In genomic region chr19:15508035-15508710, GRCh38 we compare ENCODE assay signal across 12 cellular contexts. TPM values are rescaled to one million over a fixed set of nuclear protein-coding genes. Genes with fewer than 3 reads are reported as not detected.
DNase-seq lines count a peak whose midpoint lies in the region; ATAC-seq, FAIRE-seq and TF ChIP-seq lines count a peak whose summit lies in the region.
"Had no signal": no experiment of that assay in that cellular context is flagged by ENCODE, and none has a peak within 500 bp of the region (broad histone marks: within the 10 kb centered on the region; RNA-seq: fewer than 3 reads in every experiment).

TSS of gene CYP4F22 (plus strand) at chr19:15508525. CDS start at chr19:15525337, 16,812 bp downstream.

- 0 out of 2 replicates have a peak, but pooled peaks cover 8% of the 10 kb centered on the region for H4K20me1 ChIP-seq in K562 (replicated peaks; ENCODE audit: control insufficient read depth, insufficient read depth, low read length)

- H3K27ac ChIP-seq in CD4-positive, alpha-beta T cell (ENCODE audit: low read depth, low read length), result no peak within 1 kb of the TSS
- H3K27ac ChIP-seq in Peyer's patch, result no peak within 1 kb of the TSS
- H3K27ac ChIP-seq in K562 (ENCODE audit: extremely low read depth, low read depth, low read length), result no peak within 1 kb of the TSS
- H3K27ac ChIP-seq: dorsolateral prefrontal cortex had no signal

- H3K79me2 ChIP-seq in K562 (ENCODE audit: control insufficient read depth, insufficient read depth, low read length), result no peaks in the 10 kb centered on the region

- TF ChIP-seq EP300 in K562 (IDR thresholded peaks at IDR 0.05; ENCODE audit: low read length), result no peak

- H2AFZ ChIP-seq in K562 (ENCODE audit: low read depth, low read length), result no peak within 1 kb of the TSS

- intact Hi-C loops in CD4-positive, alpha-beta T cell (cut with DNase I, micrococcal nuclease), result loop anchor here in 1 of 2 experiments (5.0 kb wide), 1 partner anchor 39 kb away; no protein-coding TSS in a partner anchor
- intact Hi-C loops in K562 (cut with micrococcal nuclease) (no loop called here), natural killer cell (cut with micrococcal nuclease) (no loop called here)

- H3K9me3 ChIP-seq in CD4-positive, alpha-beta T cell (ENCODE audit: control insufficient read depth, low read length), result no peaks in the 10 kb centered on the region
- H3K9me3 ChIP-seq in Peyer's patch (peaks cover 0 to 6% (median 0%) of the 10 kb centered on the region in 4 donors), K562 (replicated peaks; ENCODE audit: control insufficient read depth, insufficient read depth, low read depth, low read length) (no peaks in the 10 kb centered on the region)

- DNase-seq in CD4-positive, alpha-beta T cell, result no peak
- DNase-seq in Peyer's patch (no peak), K562 (ENCODE audit: extremely low read depth in 1 of 4, low spot score in 3 of 4) (peak; percentile 11 to 73 (median 42)), natural killer cell (peak; percentile 16), cerebellum (ENCODE audit: low spot score) (no peak), cerebellar cortex (ENCODE audit: low spot score) (no peak), mesothelial cell of epicardium (ENCODE audit: low spot score in 2 of 2, unreplicated experiment in 2 of 2) (no peak), SIG-M5 (lab: John Stamatoyannopoulos, UW) (no peak)
- DNase-seq: DND-41, dorsolateral prefrontal cortex, substantia nigra had no signal

- H3K27me3 ChIP-seq in CD4-positive, alpha-beta T cell (ENCODE audit: control insufficient read depth, insufficient read depth, low read length), result peaks cover 8% of the 10 kb centered on the region
- peaks cover 0 to 3% of the 10 kb centered on the region in 2 donors for H3K27me3 ChIP-seq in Peyer's patch
- peaks cover 7 to 52% of the 10 kb centered on the region in 2 experiments; a peak in 4 of 5 replicates for H3K27me3 ChIP-seq in K562 (ENCODE audit: control insufficient read depth in 2 of 2, insufficient read depth in 2 of 2, low read length in 2 of 2)

- ATAC-seq in CD4-positive, alpha-beta T cell (ENCODE audit: poor library complexity), result peak; percentile 26
- ATAC-seq in K562 (peak; percentile 64), natural killer cell (peak; percentile 44 to 66 (median 66))

- no peaks in the 10 kb centered on the region for H3K36me3 Mint-ChIP-seq in CD4-positive, alpha-beta T cell (ENCODE audit: low read depth)
- H3K36me3 Mint-ChIP-seq in natural killer cell, result no peaks in the 10 kb centered on the region
- peaks cover 7% of the 10 kb centered on the region for H3K36me3 Mint-ChIP-seq in mesothelial cell of epicardium

- H3K36me3 ChIP-seq in Peyer's patch (no peaks in the 10 kb centered on the region), K562 (ENCODE audit: control insufficient read depth, insufficient read depth, low read length) (no peaks in the 10 kb centered on the region)

- H3K4me1 ChIP-seq in Peyer's patch, result no peaks in the 10 kb centered on the region
- H3K4me1 ChIP-seq in K562 (replicated peaks in 1 of 2; ENCODE audit: control insufficient read depth in 2 of 2, insufficient read depth in 2 of 2, low read length in 2 of 2), result peaks cover 0 to 15% of the 10 kb centered on the region in 2 experiments; a peak in 3 of 5 replicates

- no peaks in the 10 kb centered on the region for H3K9me3 Mint-ChIP-seq in CD4-positive, alpha-beta T cell
- H3K9me3 Mint-ChIP-seq in natural killer cell (no peaks in the 10 kb centered on the region), mesothelial cell of epicardium (peaks cover 41% of the 10 kb centered on the region)

- H3K4me2 ChIP-seq in K562 (ENCODE audit: insufficient read depth, low read length), result no peak within 1 kb of the TSS

- H3K4me1 Mint-ChIP-seq in CD4-positive, alpha-beta T cell (ENCODE audit: low read depth), result peaks cover 22% of the 10 kb centered on the region
- peaks cover 18 to 27% of the 10 kb centered on the region in 2 donors for H3K4me1 Mint-ChIP-seq in natural killer cell
- H3K4me1 Mint-ChIP-seq in mesothelial cell of epicardium, result no peaks in the 10 kb centered on the region

- peaks cover 18% of the 10 kb centered on the region for H3K27me3 Mint-ChIP-seq in CD4-positive, alpha-beta T cell
- H3K27me3 Mint-ChIP-seq in natural killer cell (ENCODE audit: low read depth in 2 of 2) (peaks cover 8 to 20% of the 10 kb centered on the region in 2 donors), mesothelial cell of epicardium (ENCODE audit: low read depth) (no peaks in the 10 kb centered on the region)

- H3K9ac ChIP-seq in K562 (ENCODE audit: insufficient read depth in 1 of 2, low read depth in 2 of 2, low read length in 2 of 2), result peak within 1 kb of the TSS in 1 of 2 experiments; percentile 26; a peak in 1 of 4 replicates

- no TSS peak for BruUV-seq in K562 (replicated peaks; lab: Mats Ljungman, UMichigan)

- POLR2A ChIA-PET in CD4-positive, alpha-beta T cell (lab: Charles Lee), result no interaction called here
- POLR2A ChIA-PET in K562 (lab: Yijun Ruan, JAX), result interaction anchor here (0.9 kb wide), 1 partner anchor 13 kb away, joined by 4 read pairs; no protein-coding TSS in a partner anchor

- no peak for FAIRE-seq in K562 (lab: Jason Lieb, UNC)

- H3K27ac Mint-ChIP-seq in CD4-positive, alpha-beta T cell, result no peak within 1 kb of the TSS
- peak within 1 kb of the TSS in 1 of 2 donors; percentile 8 for H3K27ac Mint-ChIP-seq in natural killer cell
- no peak within 1 kb of the TSS for H3K27ac Mint-ChIP-seq in mesothelial cell of epicardium

- peak within 1 kb of the TSS; percentile 76 for H3K4me3 Mint-ChIP-seq in CD4-positive, alpha-beta T cell
- H3K4me3 Mint-ChIP-seq in natural killer cell (peak within 1 kb of the TSS; percentile 85), mesothelial cell of epicardium (no peak within 1 kb of the TSS)

- TF ChIP-seq CTCF in CD4-positive, alpha-beta T cell (IDR thresholded peaks at IDR 0.05), result no peak
- TF ChIP-seq CTCF in Peyer's patch (IDR thresholded peaks at IDR 0.05), result no peak
- no peak for TF ChIP-seq CTCF in K562 (IDR thresholded peaks at IDR 0.05 in 2 of 3, conservative IDR thresholded peaks at IDR 0.05 in 1 of 3; ENCODE audit: insufficient read depth in 2 of 3, low read depth in 1 of 3, low read length in 3 of 3)
- TF ChIP-seq CTCF in natural killer cell (IDR thresholded peaks at IDR 0.05), result no peak
- TF ChIP-seq CTCF in mesothelial cell of epicardium (IDR thresholded peaks at IDR 0.05; ENCODE audit: unreplicated experiment), result no peak

- WGBS in K562 (ENCODE audit: insufficient coverage, low coverage, missing lambda C conversion rate), result 4% methylated on average over 20 of the region's 52 CpGs

- in situ Hi-C loops in K562 (cut with MboI), result no loop called here

- CTCF ChIA-PET in CD4-positive, alpha-beta T cell (lab: Charles Lee), result no interaction called here
- CTCF ChIA-PET in K562 (lab: Yijun Ruan, JAX; ENCODE audit: low intra/inter-chr PET ratio), result interaction anchor here (0.6 kb wide), 1 partner anchor 27 kb away, joined by 3 read pairs; no protein-coding TSS in a partner anchor

- H3K4me3 ChIP-seq in Peyer's patch (peak within 1 kb of the TSS; percentile 17 to 49 (median 37)), K562 (no peak within 1 kb of the TSS)

- no peaks in the 10 kb centered on the region for H3K9me1 ChIP-seq in K562 (ENCODE audit: control insufficient read depth, insufficient read depth, low read length)

- TF ChIP-seq POLR2A in Peyer's patch (IDR thresholded peaks at IDR 0.05) (no peak), K562 (conservative IDR thresholded peaks at IDR 0.05) (no peak)

- no peak for TF ChIP-seq RAD21 in K562 (CRISPR knock-in tag; conservative IDR thresholded peaks at IDR 0.05 in 1 of 2, IDR thresholded peaks at IDR 0.05 in 1 of 2)

TF ChIP-seq in K562, 482 proteins besides CTCF, POLR2A, EP300 and RAD21 (continues in another document):
- TF ChIP-seq, protein P1, sequence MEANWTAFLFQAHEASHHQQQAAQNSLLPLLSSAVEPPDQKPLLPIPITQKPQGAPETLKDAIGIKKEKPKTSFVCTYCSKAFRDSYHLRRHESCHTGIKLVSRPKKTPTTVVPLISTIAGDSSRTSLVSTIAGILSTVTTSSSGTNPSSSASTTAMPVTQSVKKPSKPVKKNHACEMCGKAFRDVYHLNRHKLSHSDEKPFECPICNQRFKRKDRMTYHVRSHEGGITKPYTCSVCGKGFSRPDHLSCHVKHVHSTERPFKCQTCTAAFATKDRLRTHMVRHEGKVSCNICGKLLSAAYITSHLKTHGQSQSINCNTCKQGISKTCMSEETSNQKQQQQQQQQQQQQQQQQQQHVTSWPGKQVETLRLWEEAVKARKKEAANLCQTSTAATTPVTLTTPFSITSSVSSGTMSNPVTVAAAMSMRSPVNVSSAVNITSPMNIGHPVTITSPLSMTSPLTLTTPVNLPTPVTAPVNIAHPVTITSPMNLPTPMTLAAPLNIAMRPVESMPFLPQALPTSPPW (CRISPR knock-in tag; IDR thresholded peaks at IDR 0.05), result peak; percentile 34; the same call in 1 of the 2 replicates
- TF ChIP-seq EGR1 (conservative IDR thresholded peaks at IDR 0.05), result peak; percentile 42

RNA-seq across cellular contexts. Expression of gene CYP4F22, which starts in this region (rescaled TPM):
- total RNA-seq in CD4-positive, alpha-beta T cell, result under 1 TPM; 0.19 to 0.28 TPM
- total RNA-seq in Peyer's patch (not detected), K562 (2014; rRNA removed) (not detected in 2 replicates), K562 (2014; rRNA removed; fragmentation: Illumina TruSeq; extraction: Trizol) (not detected in 2 replicates), K562 (2015; rRNA removed; fragmentation: Illumina TruSeq; extraction: Trizol) (not detected in 2 replicates), K562 (2021) (not detected in 2 replicates), natural killer cell (1 to 10 TPM; 2.2 to 3.1 (median 2.6) TPM), cerebellum (not detected), mesothelial cell of epicardium (not detected in 3 replicates)
- total RNA-seq in K562 (2011; cell fraction: chromatin; rRNA removed; ENCODE audit: low replicate concordance), result not detected in 2 replicates
- not detected in 2 replicates for total RNA-seq in K562 (2011; cell fraction: nucleolus; rRNA removed)
- not detected in 2 replicates for total RNA-seq in K562 (2011; cell fraction: nucleoplasm; rRNA removed)
- polyA plus RNA-seq in K562 (2011; rRNA removed) (not detected in 2 replicates), K562 (2014; fragmentation: Illumina TruSeq; extraction: Trizol) (not detected in 2 replicates), K562 (2014; fragmentation: Nextera tagmentation; extraction: Ambion mirVana) (not detected), K562 (2014; rRNA removed) (not detected in 2 replicates)
- not detected in 2 replicates for polyA plus RNA-seq in K562 (2011; cell fraction: cytosol; rRNA removed)
- not detected in 2 replicates for polyA plus RNA-seq in K562 (2011; cell fraction: nucleus; rRNA removed)
- polyA plus RNA-seq in K562 (2012), result not detected in 2 replicates
- polyA minus RNA-seq in K562 (2011; rRNA and poly(A)+ RNA removed), result not detected in 2 replicates
- polyA minus RNA-seq in K562 (2011; cell fraction: cytosol; rRNA and poly(A)+ RNA removed), result not detected in 2 replicates
- not detected in 2 replicates for polyA minus RNA-seq in K562 (2011; cell fraction: nucleus; rRNA and poly(A)+ RNA removed)
- total RNA-seq: LHCN-M2 had no signal

Comparison
In these comparisons a context has a peak if more than half of its experiments do, and no peak if none do; other contexts are left out.
1. Peak in ATAC-seq in CD4-positive, alpha-beta T cell; RNA of the gene not detected or under 1 TPM.
2. Peak in DNase-seq and ATAC-seq in K562; RNA of the gene not detected or under 1 TPM.